ENCODE assay signal across 31 cellular contexts in genomic region chr1:4759671-4760070, GRCh38.
"Had no signal": no experiment of that assay in that cellular context is flagged by ENCODE, and none has a peak within 500 bp of the region (broad histone marks: within the 10 kb centered on the region; RNA-seq: fewer than 3 reads in every experiment).

No MANE protein-coding gene starts in this region.

- H3K4me3 ChIP-seq: ascending aorta, cardiac muscle cell had no signal

- H3K27ac ChIP-seq: ascending aorta, cardiac muscle cell, WERI-Rb-1 had no signal

- H3K9me3 ChIP-seq: ascending aorta had no signal

- ATAC-seq: activated CD4-positive, alpha-beta T cell treated with anti-CD3 and anti-CD28 coated beads for 36 hours; activated CD4-positive, CD25-positive, alpha-beta regulatory T cell treated with anti-CD3 and anti-CD28 coated beads, Interleukin-2, amount 50 U/mL, for 24 hours; activated CD8-positive, alpha-beta memory T cell treated with anti-CD3 and anti-CD28 coated beads, Interleukin-2, amount 10 ng/mL, durations not matched to agents 7 days and 5 days; activated CD8-positive, alpha-beta T cell treated with anti-CD3 and anti-CD28 coated beads, Interleukin-2, amount 10 ng/mL, durations not matched to agents 7 days and 5 days; activated naive CD8-positive, alpha-beta T cell treated with anti-CD3 and anti-CD28 coated beads, Interleukin-2, amount 50 U/mL, for 24 hours; T-cell; T-helper 17 cell; WTC11 had no signal

- DNase-seq: activated CD4-positive, alpha-beta memory T cell treated with anti-CD3 and anti-CD28 coated beads, Interleukin-2, amount 10 ng/mL, durations not matched to agents 7 days and 5 days; activated CD4-positive, alpha-beta T cell treated with anti-CD3 and anti-CD28 coated beads for 1 hour; activated CD4-positive, alpha-beta T cell treated with anti-CD3 and anti-CD28 coated beads for 36 hours; activated CD4-positive, alpha-beta T cell treated with anti-CD3 and anti-CD28 coated beads for 48 hours; activated CD4-positive, alpha-beta T cell treated with anti-CD3 and anti-CD28 coated beads, Interleukin-2, amount 10 ng/mL, durations not matched to agents 7 days and 5 days; activated CD4-positive, alpha-beta T cell treated with anti-CD3 and anti-CD28 coated beads, Interleukin-2, amount 50 U/mL, for 48 hours; activated CD4-positive, CD25-positive, alpha-beta regulatory T cell; activated CD8-positive, alpha-beta memory T cell treated with anti-CD3 and anti-CD28 coated beads for 24 hours; activated CD8-positive, alpha-beta memory T cell treated with anti-CD3 and anti-CD28 coated beads, Interleukin-2, amount 10 ng/mL, durations not matched to agents 7 days and 5 days; activated CD8-positive, alpha-beta memory T cell treated with anti-CD3 and anti-CD28 coated beads, Interleukin-2, amount 50 U/mL, for 48 hours; activated CD8-positive, alpha-beta T cell treated with anti-CD3 and anti-CD28 coated beads, Interleukin-2, amount 10 ng/mL, durations not matched to agents 7 days and 5 days; activated effector memory CD4-positive, alpha-beta T cell treated with Interleukin-2 at 50 U/mL for 16 hours; activated gamma-delta T cell; activated naive CD4-positive, alpha-beta T cell treated with anti-CD3 and anti-CD28 coated beads, Interleukin-2, amount 10 ng/mL, durations not matched to agents 7 days and 5 days; activated naive CD4-positive, alpha-beta T cell treated with Interleukin-2 at 50 U/mL for 16 hours; activated naive CD8-positive, alpha-beta T cell treated with anti-CD3 and anti-CD28 coated beads, Interleukin-2, amount 10 ng/mL, durations not matched to agents 7 days and 5 days; activated naive CD8-positive, alpha-beta T cell treated with anti-CD3 and anti-CD28 coated beads, Interleukin-2, amount 50 U/mL, for 24 hours; activated T-cell treated with anti-CD3 and anti-CD28 coated beads, Interleukin-2, amount 50 U/mL, for 24 hours; activated T-cell treated with anti-CD3 and anti-CD28 coated beads, Interleukin-2, amount 50 U/mL, for 48 hours; amygdala; anterior cingulate cortex; caudate nucleus; cerebellar nuclear complex; T-cell; T-helper 17 cell; T-helper 9 cell; WERI-Rb-1 had no signal

- H3K36me3 ChIP-seq: ascending aorta, cardiac muscle cell, WERI-Rb-1 had no signal

- H3K27me3 ChIP-seq: ascending aorta, cardiac muscle cell had no signal

- H3K4me1 ChIP-seq: ascending aorta had no signal
